In genomic region chr1:232263452-232263851, GRCh38 we compare ENCODE assay signal across 19 cellular contexts.
DNase-seq lines count a peak whose midpoint lies in the region; ATAC-seq, FAIRE-seq and TF ChIP-seq lines count a peak whose summit lies in the region.
"Had no signal": no experiment of that assay in that cellular context is flagged by ENCODE, and none has a peak within 500 bp of the region (broad histone marks: within the 10 kb centered on the region; RNA-seq: fewer than 3 reads in every experiment).

No MANE protein-coding gene starts in this region.

- ATAC-seq in HG03469 (IDR thresholded peaks at IDR 0.05; ENCODE audit: unreplicated experiment) (no peak), HG03354 (IDR thresholded peaks at IDR 0.05; ENCODE audit: poor library complexity, severe bottlenecking, unreplicated experiment) (no peak), lower lobe of right lung (no peak)

- no peaks in the 10 kb centered on the region for H3K36me3 ChIP-seq in HEK293 (ENCODE audit: control insufficient read depth in 2 of 2, insufficient read depth in 1 of 2, low read length in 2 of 2)
- no peaks in the 10 kb centered on the region for H3K36me3 ChIP-seq in WERI-Rb-1
- no peaks in the 10 kb centered on the region for H3K36me3 ChIP-seq in small intestine (ENCODE audit: control insufficient read depth in 2 of 2, insufficient read depth in 2 of 2, low read length in 2 of 2)
- H3K36me3 ChIP-seq in lower lobe of right lung: no peaks in the 10 kb centered on the region

- H3K27ac ChIP-seq in HEK293 (ENCODE audit: extremely low read depth, low read depth, low read length) (no peak overlapping the region), WERI-Rb-1 (no peak overlapping the region), small intestine (ENCODE audit: low read depth in 1 of 2, low read length in 1 of 2) (no peak overlapping the region), lower lobe of right lung (no peak overlapping the region)
- H3K27ac ChIP-seq: GM23248 had no signal

- TF ChIP-seq CTCF in HEK293 (tag by site-specific recombination; IDR thresholded peaks at IDR 0.05): no peak
- TF ChIP-seq CTCF in WERI-Rb-1 (IDR thresholded peaks at IDR 0.05; ENCODE audit: low read depth, low read length): no peak
- no peak for TF ChIP-seq CTCF in lower lobe of right lung (IDR thresholded peaks at IDR 0.05)

- POLR2A ChIA-PET in HEK293 (lab: Yijun Ruan, JAX): no interaction called here

- H3K27me3 ChIP-seq in WERI-Rb-1 (ENCODE audit: insufficient read depth, low read depth, severe bottlenecking): peaks cover 82% of the 10 kb centered on the region
- peaks cover 0 to 4% of the 10 kb centered on the region in 2 donors for H3K27me3 ChIP-seq in small intestine (ENCODE audit: control insufficient read depth in 2 of 2, insufficient read depth in 2 of 2, low read length in 2 of 2)
- peaks cover 10% of the 10 kb centered on the region for H3K27me3 ChIP-seq in lower lobe of right lung (ENCODE audit: low read depth)

- DNase-seq in NCI-H524 treated with DMSO at 0.1 percent for 48 hours (lab: John Stamatoyannopoulos, UW): peak; percentile 31
- DNase-seq in WERI-Rb-1: peak; percentile 82
- peak; percentile 78 for DNase-seq in small intestine
- no peak for DNase-seq in lower lobe of right lung
- DNase-seq: C1 segment of cervical spinal cord; Calu3; CD4-positive, alpha-beta memory T cell; COR-L47; DMS153; DND-41; GM23248; H7; HCEC 1CT had no signal

- peaks cover 12% of the 10 kb centered on the region for H3K4me1 ChIP-seq in HEK293 (ENCODE audit: control insufficient read depth, insufficient read depth, low read length)
- H3K4me1 ChIP-seq in small intestine (ENCODE audit: control insufficient read depth in 2 of 2, insufficient read depth in 1 of 2, low read depth in 1 of 2, low read length in 1 of 2): no peaks in the 10 kb centered on the region
- no peaks in the 10 kb centered on the region for H3K4me1 ChIP-seq in lower lobe of right lung

- FAIRE-seq in small intestine (lab: Jason Lieb, UNC): no peak
- FAIRE-seq: G401.6, GM12892, H1 had no signal

- 25 to 67% (median 43%) methylated on average over 3 of the region's 3 CpGs for WGBS in small intestine, 3 donors

- H3K4me3 ChIP-seq in HEK293 (ENCODE audit: low read depth, low read length) (no peak overlapping the region), WERI-Rb-1 (ENCODE audit: low read depth, low read length) (no peak overlapping the region), small intestine (ENCODE audit: low read depth in 1 of 2, low read length in 2 of 2) (no peak overlapping the region), lower lobe of right lung (no peak overlapping the region)
- H3K4me3 ChIP-seq: GM23248 had no signal

- H3K9me3 ChIP-seq in HEK293 (ENCODE audit: control insufficient read depth, insufficient read depth, low read depth, low read length) (no peaks in the 10 kb centered on the region), WERI-Rb-1 (ENCODE audit: severe bottlenecking) (no peaks in the 10 kb centered on the region), small intestine (ENCODE audit: control insufficient read depth, low read depth) (no peaks in the 10 kb centered on the region), lower lobe of right lung (no peaks in the 10 kb centered on the region)

- intact Hi-C loops in lower lobe of right lung (cut with DNase I): no loop called here

- CTCF ChIA-PET in HEK293 (lab: Yijun Ruan, JAX): interaction anchor here (0.9 kb wide), 1 partner anchor 193 kb away, joined by 3 read pairs; no protein-coding TSS in a partner anchor

TF ChIP-seq in HEK293, 187 proteins besides CTCF, POLR2A, EP300 and RAD21:
- TF ChIP-seq MYNN (tag by site-specific recombination; IDR thresholded peaks at IDR 0.05; ENCODE audit: borderline replicate concordance) (no peak), KLF1 (tag by site-specific recombination; IDR thresholded peaks at IDR 0.05) (peak; percentile 71), KLF8 (tag by site-specific recombination; IDR thresholded peaks at IDR 0.05) (no peak)
